Comparison of ENCODE assay signal across 24 cellular contexts in genomic region chr11:46898396-46899095, GRCh38. TPM values are rescaled to one million over a fixed set of nuclear protein-coding genes. Genes with fewer than 3 reads are reported as not detected.
DNase-seq lines count a peak whose midpoint lies in the region; ATAC-seq and TF ChIP-seq lines count a peak whose summit lies in the region.
"Had no signal": no experiment of that assay in that cellular context is flagged by ENCODE, and none has a peak within 500 bp of the region (broad histone marks: within the 10 kb centered on the region; RNA-seq: fewer than 3 reads in every experiment).

No MANE protein-coding gene starts in this region.

- WGBS in upper lobe of left lung, 2 donors: 90 to 98% methylated on average over 9 to 15 of the region's 17 CpGs

- H3K36me3 ChIP-seq in left lung (no peaks in the 10 kb centered on the region), upper lobe of left lung (peaks cover 0 to 24% (median 0%) of the 10 kb centered on the region in 4 donors)

- TF ChIP-seq CTCF in VCaP (conservative IDR thresholded peaks at IDR 0.05) (no peak), left lung (IDR thresholded peaks at IDR 0.05) (no peak), upper lobe of left lung (IDR thresholded peaks at IDR 0.05) (no peak)

- H3K9me3 ChIP-seq in left lung (no peaks in the 10 kb centered on the region), upper lobe of left lung (no peaks in the 10 kb centered on the region)
- H3K9me3 ChIP-seq: Caco-2, heart left ventricle, mucosa of descending colon had no signal

- ATAC-seq in left lung (peak; percentile 76), upper lobe of left lung (ENCODE audit: low FRiP score in 2 of 2) (peak in 1 of 2 donors; percentile 41), GM19467 (IDR thresholded peaks at IDR 0.05; ENCODE audit: unreplicated experiment) (no peak)
- ATAC-seq: heart left ventricle, K562, left ventricle myocardium superior, mucosa of descending colon had no signal

- H3K4me1 ChIP-seq in left lung: no peaks in the 10 kb centered on the region
- H3K4me1 ChIP-seq in upper lobe of left lung: peaks cover 0 to 18% (median 0%) of the 10 kb centered on the region in 4 donors
- H3K4me1 ChIP-seq: Caco-2 had no signal

- H3K27me3 ChIP-seq in left lung: no peaks in the 10 kb centered on the region
- no peaks in the 10 kb centered on the region for H3K27me3 ChIP-seq in upper lobe of left lung
- H3K27me3 ChIP-seq: cardiac muscle cell, heart left ventricle had no signal

- H3K27ac ChIP-seq in VCaP (peak overlapping the region; percentile 35; the same call in 1 of the 2 replicates), left lung (no peak overlapping the region), upper lobe of left lung (no peak overlapping the region)
- H3K27ac ChIP-seq: cardiac muscle cell, heart left ventricle had no signal

- TF ChIP-seq EP300 in upper lobe of left lung (IDR thresholded peaks at IDR 0.05): no peak

- intact Hi-C loops in left lung (cut with DNase I): no loop called here

- TF ChIP-seq POLR2A in upper lobe of left lung (IDR thresholded peaks at IDR 0.05): no peak

- DNase-seq in NCI-H510A treated with DMSO at 0.1 percent for 48 hours (lab: John Stamatoyannopoulos, UW): peak; percentile 42
- DNase-seq in NCI-H510A (lab: John Stamatoyannopoulos, UW): no peak
- DNase-seq in left lung: peak in 1 of 2 donors; percentile 65
- peak; percentile 60 to 66 for DNase-seq in upper lobe of left lung
- DNase-seq in stimulated activated naive CD4-positive, alpha-beta T cell treated with Interleukin-2 at 50 U/mL for 16 hours (lab: John Stamatoyannopoulos, UW): no peak
- DNase-seq in NCI-H1694 treated with DMSO at 0.1 percent for 48 hours (lab: John Stamatoyannopoulos, UW): no peak
- DNase-seq: activated CD4-positive, CD25-positive, alpha-beta regulatory T cell treated with anti-CD3 and anti-CD28 coated beads, Interleukin-2, amount 50 U/mL, for 72 hours; activated T-cell treated with anti-CD3 and anti-CD28 coated beads, Interleukin-2, amount 50 U/mL, for 24 hours; amniotic stem cell; HCEC 1CT; heart left ventricle; left ventricle myocardium superior; mucosa of descending colon; NCI-H1694; NCI-H2227 treated with DMSO at 0.1 percent for 48 hours; OCI-M1; Right ventricle myocardium superior; substantia nigra; SW 1271 had no signal

- H3K4me3 ChIP-seq in left lung (no peak overlapping the region), upper lobe of left lung (no peak overlapping the region)
- H3K4me3 ChIP-seq: cardiac muscle cell, heart left ventricle, K562, mucosa of descending colon had no signal

RNA-seq across cellular contexts. Expression of gene LRP4, which starts 19.8 kb away (rescaled TPM):
- total RNA-seq in left lung: 1 to 10 TPM; 4.9 to 5.0 TPM
- 1 to 10 TPM; 2.6 to 8.8 (median 5.2) TPM for total RNA-seq in upper lobe of left lung

RNA-seq across cellular contexts. Expression of gene CSTPP1, which starts 38.0 kb away (rescaled TPM):
- total RNA-seq in left lung (10 to 100 TPM; 28.7 to 36.4 TPM), upper lobe of left lung (10 to 100 TPM; 23.9 to 71.2 (median 47.2) TPM)

RNA-seq across cellular contexts. Expression of gene CKAP5, which starts 52.5 kb away (rescaled TPM):
- total RNA-seq in left lung (10 to 100 TPM; 58.8 to 84.1 TPM), upper lobe of left lung (10 to 100 TPM; 24.4 to 48.3 (median 38.1) TPM)

Comparison
In these comparisons a context has a peak if more than half of its experiments do, and no peak if none do; other contexts are left out.
1. DNase-seq: peak in NCI-H510A treated with DMSO at 0.1 percent for 48 hours (single experiment) and upper lobe of left lung (2 of 2); none in NCI-H510A (single experiment), stimulated activated naive CD4-positive, alpha-beta T cell treated with Interleukin-2 at 50 U/mL for 16 hours (single experiment) and NCI-H1694 treated with DMSO at 0.1 percent for 48 hours (single experiment).